23 cellular contexts compared by ENCODE assay signal in the genomic region with DNA sequence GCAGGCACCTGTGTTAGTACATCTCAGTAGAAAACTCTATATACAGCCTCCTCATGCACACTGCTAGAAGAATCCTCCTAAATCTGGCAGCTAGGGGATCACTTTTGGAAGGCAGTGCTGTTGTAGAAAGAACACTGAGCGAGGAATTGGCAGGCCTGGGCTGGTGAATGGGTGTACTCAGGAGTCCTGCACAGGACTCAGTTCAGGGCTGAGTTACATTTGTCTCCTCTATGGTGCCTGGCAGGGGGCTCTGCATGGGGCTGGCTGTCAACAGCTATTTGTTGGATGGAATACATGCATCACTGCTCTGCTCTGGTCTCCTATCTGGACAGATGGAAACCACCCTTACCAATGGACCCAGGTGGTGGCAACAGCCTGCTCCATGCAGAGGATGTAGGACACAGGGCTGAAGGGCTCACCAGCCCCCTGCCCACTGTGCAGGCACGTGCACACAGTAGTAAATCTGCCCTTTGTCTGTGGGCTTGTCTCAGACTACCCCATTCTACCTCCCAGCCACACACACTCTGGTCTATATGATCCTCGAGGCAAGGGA.
DNase-seq lines count a peak whose midpoint lies in the region; ATAC-seq, FAIRE-seq and TF ChIP-seq lines count a peak whose summit lies in the region.
"Had no signal": no experiment of that assay in that cellular context is flagged by ENCODE, and none has a peak within 500 bp of the region (broad histone marks: within the 10 kb centered on the region; RNA-seq: fewer than 3 reads in every experiment).

No MANE protein-coding gene starts in this region.

- no peak for TF ChIP-seq POLR2A in A549 (IDR thresholded peaks at IDR 0.05; ENCODE audit: low read length)

- intact Hi-C loops in CD8-positive, alpha-beta T cell (cut with DNase I, micrococcal nuclease), result loop anchor here in 1 of 2 experiments (10.0 kb wide), 1 partner anchor 1138 kb away; no protein-coding TSS in a partner anchor

- DNase-seq in A549 (ENCODE audit: low read depth in 1 of 2, low spot score in 1 of 2) (no peak), GM23338 (ENCODE audit: low spot score) (no peak), neural progenitor cell (ENCODE audit: low spot score) (peak; percentile 9), putamen (ENCODE audit: low spot score) (no peak), GM10248 (ENCODE audit: extremely low spot score) (no peak)
- no peak for DNase-seq in activated naive CD8-positive, alpha-beta T cell treated with anti-CD3 and anti-CD28 coated beads, Interleukin-2, amount 50 U/mL, for 24 hours
- DNase-seq in CD8-positive, alpha-beta T cell, result no peak
- DNase-seq: activated CD4-positive, CD25-positive, alpha-beta regulatory T cell treated with anti-CD3 and anti-CD28 coated beads, Interleukin-2, amount 50 U/mL, for 72 hours; C1 segment of cervical spinal cord; colonic mucosa; endodermal cell; esophagus squamous epithelium; KG1; NCI-H1694 treated with DMSO at 0.1 percent for 48 hours; NCI-H526 treated with DMSO at 0.1 percent for 48 hours; occipital lobe; stimulated activated CD4-positive, alpha-beta T cell treated with anti-CD3 and anti-CD28 coated beads, Interleukin-4, amount 100 ng/mL, for 4 hours had no signal

- H3K4me3 ChIP-seq in A549 (no peak overlapping the region), GM23338 (no peak overlapping the region), neural progenitor cell (no peak overlapping the region)
- no peak overlapping the region for H3K4me3 ChIP-seq in CD8-positive, alpha-beta T cell (ENCODE audit: low read depth, low read length)
- H3K4me3 ChIP-seq: breast epithelium, colonic mucosa, esophagus squamous epithelium, gastroesophageal sphincter had no signal

- H3F3A ChIP-seq in GM23338 (replicated peaks; ENCODE audit: low read depth), result no peaks in the 10 kb centered on the region
- H3F3A ChIP-seq in neural progenitor cell (ENCODE audit: low read depth), result no peaks in the 10 kb centered on the region

- POLR2A ChIA-PET in A549 (lab: Yijun Ruan, JAX), result no interaction called here
- POLR2A ChIA-PET in CD8-positive, alpha-beta T cell (lab: Charles Lee), result no interaction called here
- POLR2A ChIA-PET in GM10248 (lab: Yijun Ruan, JAX), result no interaction called here

- H4K20me1 ChIP-seq in GM23338 (replicated peaks; ENCODE audit: insufficient read depth) (no peaks in the 10 kb centered on the region), neural progenitor cell (ENCODE audit: low read depth) (no peaks in the 10 kb centered on the region)

- H2AFZ ChIP-seq in GM23338, result peak overlapping the region; percentile 66
- H2AFZ ChIP-seq in neural progenitor cell (replicated peaks), result peak overlapping the region; percentile 2

- no peak overlapping the region for H3K27ac Mint-ChIP-seq in GM23338
- no peak overlapping the region for H3K27ac Mint-ChIP-seq in activated naive CD8-positive, alpha-beta T cell treated with anti-CD3 and anti-CD28 coated beads, Interleukin-2, amount 50 U/mL, for 24 hours
- H3K27ac Mint-ChIP-seq in neural progenitor cell, result no peak overlapping the region
- no peak overlapping the region for H3K27ac Mint-ChIP-seq in CD8-positive, alpha-beta T cell
- H3K27ac Mint-ChIP-seq: activated T-helper 17 cell treated with anti-CD3 and anti-CD28 coated beads, Interleukin-2, amount 50 U/mL, for 72 hours had no signal

- H3K4me2 ChIP-seq in A549 (no peak overlapping the region), GM23338 (no peak overlapping the region), neural progenitor cell (no peak overlapping the region)

- H3K4me1 Mint-ChIP-seq in GM23338, result peaks cover 18% of the 10 kb centered on the region
- peaks cover 9% of the 10 kb centered on the region for H3K4me1 Mint-ChIP-seq in activated naive CD8-positive, alpha-beta T cell treated with anti-CD3 and anti-CD28 coated beads, Interleukin-2, amount 50 U/mL, for 24 hours
- H3K4me1 Mint-ChIP-seq in neural progenitor cell, result peaks cover 6% of the 10 kb centered on the region
- peaks cover 26% of the 10 kb centered on the region for H3K4me1 Mint-ChIP-seq in CD8-positive, alpha-beta T cell (ENCODE audit: low read depth)

- TF ChIP-seq EP300 in A549 (IDR thresholded peaks at IDR 0.05), result no peak

- H3K36me3 Mint-ChIP-seq in GM23338 (ENCODE audit: low read depth) (peaks cover 3% of the 10 kb centered on the region; the same call in 1 of the 3 replicates), neural progenitor cell (no peaks in the 10 kb centered on the region)
- no peaks in the 10 kb centered on the region for H3K36me3 Mint-ChIP-seq in activated naive CD8-positive, alpha-beta T cell treated with anti-CD3 and anti-CD28 coated beads, Interleukin-2, amount 50 U/mL, for 24 hours (ENCODE audit: low read depth)
- no peaks in the 10 kb centered on the region for H3K36me3 Mint-ChIP-seq in CD8-positive, alpha-beta T cell
- H3K36me3 Mint-ChIP-seq: type B pancreatic cell had no signal

- no peak overlapping the region for H3K9ac ChIP-seq in neural progenitor cell

- CTCF ChIA-PET in A549 (lab: Yijun Ruan, JAX), result interaction anchor here (0.9 kb wide), 1 partner anchor 9 kb away, joined by 3 read pairs; no protein-coding TSS in a partner anchor
- CTCF ChIA-PET in CD8-positive, alpha-beta T cell (lab: Charles Lee), result no interaction called here
- CTCF ChIA-PET in GM10248 (lab: Yijun Ruan, JAX), result interaction anchor here (0.7 to 2.7 kb wide), 3 partner anchors 17 to 532 kb away, joined by 3 to 7 read pairs (median 3); no protein-coding TSS in a partner anchor

- 56% methylated on average over 3 of the region's 3 CpGs for WGBS in A549 (ENCODE audit: missing lambda C conversion rate)

- H3K27me3 ChIP-seq in GM23338 (ENCODE audit: insufficient read depth), result no peaks in the 10 kb centered on the region
- no peaks in the 10 kb centered on the region for H3K27me3 ChIP-seq in neural progenitor cell
- no peaks in the 10 kb centered on the region for H3K27me3 ChIP-seq in CD8-positive, alpha-beta T cell (ENCODE audit: insufficient read depth, low read length)
- H3K27me3 ChIP-seq: breast epithelium, colonic mucosa, esophagus squamous epithelium, gastroesophageal sphincter had no signal

- no peak for TF ChIP-seq RAD21 in A549 (conservative IDR thresholded peaks at IDR 0.05 in 1 of 2, IDR thresholded peaks at IDR 0.05 in 1 of 2)

- H3K27me3 Mint-ChIP-seq in GM23338 (ENCODE audit: insufficient read depth, low read depth, poor library complexity), result peaks cover 5% of the 10 kb centered on the region
- H3K27me3 Mint-ChIP-seq in activated naive CD8-positive, alpha-beta T cell treated with anti-CD3 and anti-CD28 coated beads, Interleukin-2, amount 50 U/mL, for 24 hours, result no peaks in the 10 kb centered on the region
- peaks cover 2% of the 10 kb centered on the region for H3K27me3 Mint-ChIP-seq in neural progenitor cell (ENCODE audit: insufficient read depth, low read depth)
- no peaks in the 10 kb centered on the region for H3K27me3 Mint-ChIP-seq in CD8-positive, alpha-beta T cell (ENCODE audit: low read depth)
- H3K27me3 Mint-ChIP-seq: activated T-helper 17 cell treated with anti-CD3 and anti-CD28 coated beads, Interleukin-2, amount 50 U/mL, for 72 hours; type B pancreatic cell had no signal

- TF ChIP-seq CTCF in A549 (IDR thresholded peaks at IDR 0.05) (no peak), GM23338 (conservative IDR thresholded peaks at IDR 0.05; ENCODE audit: low read depth in 2 of 2) (no peak), neural progenitor cell (IDR thresholded peaks at IDR 0.05) (no peak), GM10248 (IDR thresholded peaks at IDR 0.05; ENCODE audit: control extremely low read depth, extremely low read depth, low read depth, missing control alignments) (no peak)
- no peak for TF ChIP-seq CTCF in CD8-positive, alpha-beta T cell (IDR thresholded peaks at IDR 0.05)

- H3K4me1 ChIP-seq in A549, result peaks cover 3% of the 10 kb centered on the region
- peaks cover 20% of the 10 kb centered on the region for H3K4me1 ChIP-seq in GM23338 (ENCODE audit: insufficient read depth)
- peaks cover 3% of the 10 kb centered on the region for H3K4me1 ChIP-seq in neural progenitor cell
- peaks cover 8% of the 10 kb centered on the region for H3K4me1 ChIP-seq in CD8-positive, alpha-beta T cell (ENCODE audit: insufficient read depth, low read length)
- H3K4me1 ChIP-seq: breast epithelium, colonic mucosa had no signal

- no peak for FAIRE-seq in A549 (lab: Jason Lieb, UNC)
- FAIRE-seq: keratinocyte had no signal

- no peak overlapping the region for H3K4me3 Mint-ChIP-seq in GM23338
- no peak overlapping the region for H3K4me3 Mint-ChIP-seq in activated naive CD8-positive, alpha-beta T cell treated with anti-CD3 and anti-CD28 coated beads, Interleukin-2, amount 50 U/mL, for 24 hours
- H3K4me3 Mint-ChIP-seq in neural progenitor cell, result no peak overlapping the region
- H3K4me3 Mint-ChIP-seq in CD8-positive, alpha-beta T cell, result no peak overlapping the region
- H3K4me3 Mint-ChIP-seq: activated T-helper 17 cell treated with anti-CD3 and anti-CD28 coated beads, Interleukin-2, amount 50 U/mL, for 72 hours; endodermal cell; type B pancreatic cell had no signal

- peak; percentile 45 to 66; a peak in 3 of 6 replicates for ATAC-seq in A549
- ATAC-seq in GM23338, result peak; percentile 31; the same call in 2 of the 3 replicates
- peak; percentile 15 for ATAC-seq in activated naive CD8-positive, alpha-beta T cell treated with anti-CD3 and anti-CD28 coated beads, Interleukin-2, amount 50 U/mL, for 24 hours
- ATAC-seq in CD8-positive, alpha-beta T cell, result no peak
- ATAC-seq in HG02798 (IDR thresholded peaks at IDR 0.05; ENCODE audit: poor library complexity, unreplicated experiment), result no peak
- ATAC-seq: gastroesophageal sphincter had no signal

- 0 out of 3 replicates have a peak, but pooled peaks cover 3% of the 10 kb centered on the region for H3K9me3 Mint-ChIP-seq in GM23338
- H3K9me3 Mint-ChIP-seq in activated naive CD8-positive, alpha-beta T cell treated with anti-CD3 and anti-CD28 coated beads, Interleukin-2, amount 50 U/mL, for 24 hours, result no peaks in the 10 kb centered on the region
- no peaks in the 10 kb centered on the region for H3K9me3 Mint-ChIP-seq in neural progenitor cell
- no peaks in the 10 kb centered on the region for H3K9me3 Mint-ChIP-seq in CD8-positive, alpha-beta T cell
- H3K9me3 Mint-ChIP-seq: activated T-helper 17 cell treated with anti-CD3 and anti-CD28 coated beads, Interleukin-2, amount 50 U/mL, for 72 hours; endodermal cell; type B pancreatic cell had no signal

- peaks cover 10% of the 10 kb centered on the region; the same call in 1 of the 2 replicates for H3K9me2 ChIP-seq in GM23338 (ENCODE audit: insufficient read depth)

- H3K79me2 ChIP-seq in GM23338 (replicated peaks; ENCODE audit: insufficient read depth) (no peaks in the 10 kb centered on the region), neural progenitor cell (ENCODE audit: low read depth) (no peaks in the 10 kb centered on the region)

- H3K27ac ChIP-seq in A549, result no peak overlapping the region
- H3K27ac ChIP-seq in GM23338 (ENCODE audit: low read depth), result no peak overlapping the region
- no peak overlapping the region for H3K27ac ChIP-seq in neural progenitor cell
- no peak overlapping the region for H3K27ac ChIP-seq in CD8-positive, alpha-beta T cell (ENCODE audit: low read depth, low read length)
- H3K27ac ChIP-seq: breast epithelium, colonic mucosa, esophagus squamous epithelium, gastroesophageal sphincter had no signal

- H3K36me3 ChIP-seq in GM23338 (ENCODE audit: insufficient read depth) (no peaks in the 10 kb centered on the region), neural progenitor cell (no peaks in the 10 kb centered on the region)
- H3K36me3 ChIP-seq in CD8-positive, alpha-beta T cell (ENCODE audit: insufficient read depth, low read length), result no peaks in the 10 kb centered on the region
- H3K36me3 ChIP-seq: breast epithelium, colonic mucosa, esophagus squamous epithelium, gastroesophageal sphincter had no signal

- H3K9me3 ChIP-seq in A549 (no peaks in the 10 kb centered on the region), neural progenitor cell (ENCODE audit: low read depth) (no peaks in the 10 kb centered on the region)
- H3K9me3 ChIP-seq in CD8-positive, alpha-beta T cell (ENCODE audit: low read length), result no peaks in the 10 kb centered on the region
- H3K9me3 ChIP-seq: breast epithelium, colonic mucosa, esophagus squamous epithelium, gastroesophageal sphincter had no signal

Comparison
In these comparisons a context has a peak if more than half of its experiments do, and no peak if none do; other contexts are left out.
1. ATAC-seq: peak in A549 (2 of 2), GM23338 (single experiment) and activated naive CD8-positive, alpha-beta T cell treated with anti-CD3 and anti-CD28 coated beads, Interleukin-2, amount 50 U/mL, for 24 hours (single experiment); none in CD8-positive, alpha-beta T cell (single experiment) and HG02798 (single experiment).